ENCODE assay signal across 27 cellular contexts in the genomic region with DNA sequence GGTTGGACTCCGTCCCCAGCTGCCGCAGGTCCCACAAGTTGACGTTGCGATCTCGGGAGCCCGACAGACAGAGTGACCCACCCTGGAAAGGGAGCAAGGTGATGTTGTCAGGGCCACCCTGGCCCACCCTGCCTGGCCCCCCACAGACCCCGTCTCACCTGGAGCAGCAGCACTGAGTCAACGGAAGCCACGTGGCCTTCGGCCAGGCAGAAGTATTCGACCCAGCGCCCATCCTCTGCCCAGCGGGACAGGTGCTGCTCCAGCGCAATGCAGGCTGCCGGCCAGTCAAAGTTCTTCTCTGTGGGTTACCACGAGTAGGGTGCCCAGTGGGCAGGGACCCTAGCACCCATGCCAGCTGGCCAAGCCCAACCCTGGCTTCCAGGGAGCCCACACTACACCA. TPM values are rescaled to one million over a fixed set of nuclear protein-coding genes. Genes with fewer than 3 reads are reported as not detected.
DNase-seq lines count a peak whose midpoint lies in the region; ATAC-seq and TF ChIP-seq lines count a peak whose summit lies in the region.
"Had no signal": no experiment of that assay in that cellular context is flagged by ENCODE, and none has a peak within 500 bp of the region (broad histone marks: within the 10 kb centered on the region; RNA-seq: fewer than 3 reads in every experiment).

No MANE protein-coding gene starts in this region.

- no peak overlapping the region for H3K27ac Mint-ChIP-seq in activated T-cell treated with anti-CD3 and anti-CD28 coated beads, Interleukin-2, amount 50 U/mL, for 72 hours
- H3K27ac Mint-ChIP-seq in activated naive CD8-positive, alpha-beta T cell treated with anti-CD3 and anti-CD28 coated beads, Interleukin-2, amount 10 ng/mL, durations not matched to agents 7 days and 5 days, result no peak overlapping the region
- H3K27ac Mint-ChIP-seq: CD4-positive, alpha-beta T cell; naive thymus-derived CD4-positive, alpha-beta T cell had no signal

- no peak overlapping the region for H2AFZ ChIP-seq in osteoblast (ENCODE audit: low read length)
- H2AFZ ChIP-seq: parathyroid adenoma had no signal

- no peak for DNase-seq in activated T-cell treated with anti-CD3 and anti-CD28 coated beads, Interleukin-2, amount 50 U/mL, for 4 hours
- DNase-seq in activated T-cell treated with anti-CD3 and anti-CD28 coated beads, Interleukin-2, amount 50 U/mL, for 72 hours, result no peak
- DNase-seq in H7, result peak; percentile 37
- DNase-seq in activated naive CD8-positive, alpha-beta T cell treated with anti-CD3 and anti-CD28 coated beads, Interleukin-2, amount 10 ng/mL, durations not matched to agents 7 days and 5 days, result no peak
- peak; percentile 83 for DNase-seq in osteoblast (ENCODE audit: insufficient read length, low spot score, missing footprints)
- no peak for DNase-seq in HUDEP-2 (lab: John Stamatoyannopoulos, UW; ENCODE audit: unreplicated experiment in 76 of 76)
- no peak for DNase-seq in iPS-NIHi11 (ENCODE audit: low spot score)
- DNase-seq: adrenal gland; CD4-positive, alpha-beta T cell; DMS 273 treated with DMSO at 0.1 percent for 48 hours; effector CD8-positive, alpha-beta T cell; foreskin keratinocyte; heart right ventricle; IMR-90; mesendoderm; naive thymus-derived CD4-positive, alpha-beta T cell; NCI-H1105; NCI-H2081 treated with DMSO at 0.1 percent for 48 hours; NCI-H82; right cardiac atrium; stimulated activated naive CD4-positive, alpha-beta T cell treated with Interleukin-2 at 50 U/mL for 16 hours; T1000 had no signal

- peaks cover 4% of the 10 kb centered on the region for H3K36me3 ChIP-seq in H7 (replicated peaks; ENCODE audit: control insufficient read depth, insufficient read depth, low read length)
- H3K36me3 ChIP-seq in osteoblast (ENCODE audit: insufficient read depth, low read length), result peaks cover 20% of the 10 kb centered on the region
- H3K36me3 ChIP-seq: adrenal gland, thoracic aorta had no signal

- H3K27me3 ChIP-seq in H7 (ENCODE audit: control insufficient read depth, insufficient read depth, low read length), result no peaks in the 10 kb centered on the region
- H3K27me3 ChIP-seq in osteoblast (ENCODE audit: insufficient read depth, low read length), result no peaks in the 10 kb centered on the region
- H3K27me3 ChIP-seq: adrenal gland, foreskin keratinocyte, heart right ventricle had no signal

- peaks cover 9% of the 10 kb centered on the region for H3K4me1 ChIP-seq in osteoblast (ENCODE audit: insufficient read depth, low read length)
- H3K4me1 ChIP-seq: parathyroid adenoma had no signal

- H3K9me3 ChIP-seq in osteoblast (ENCODE audit: low read depth, low read length), result no peaks in the 10 kb centered on the region
- H3K9me3 ChIP-seq: adrenal gland, heart right ventricle, thoracic aorta had no signal

- peak overlapping the region; percentile 87 for H3K4me3 Mint-ChIP-seq in activated T-cell treated with anti-CD3 and anti-CD28 coated beads, Interleukin-2, amount 50 U/mL, for 4 hours
- no peak overlapping the region for H3K4me3 Mint-ChIP-seq in activated T-cell treated with anti-CD3 and anti-CD28 coated beads, Interleukin-2, amount 50 U/mL, for 72 hours
- peak overlapping the region; percentile 25 for H3K4me3 Mint-ChIP-seq in activated naive CD8-positive, alpha-beta T cell treated with anti-CD3 and anti-CD28 coated beads, Interleukin-2, amount 10 ng/mL, durations not matched to agents 7 days and 5 days

- peaks cover 16% of the 10 kb centered on the region for H3K79me2 ChIP-seq in osteoblast (ENCODE audit: insufficient read depth, low read length)
- H3K79me2 ChIP-seq: parathyroid adenoma had no signal

- H3K27me3 Mint-ChIP-seq in activated T-cell treated with anti-CD3 and anti-CD28 coated beads, Interleukin-2, amount 50 U/mL, for 4 hours (ENCODE audit: low read depth), result no peaks in the 10 kb centered on the region
- H3K27me3 Mint-ChIP-seq in activated T-cell treated with anti-CD3 and anti-CD28 coated beads, Interleukin-2, amount 50 U/mL, for 72 hours (ENCODE audit: low read depth), result no peaks in the 10 kb centered on the region
- H3K27me3 Mint-ChIP-seq in activated naive CD8-positive, alpha-beta T cell treated with anti-CD3 and anti-CD28 coated beads, Interleukin-2, amount 10 ng/mL, durations not matched to agents 7 days and 5 days, result no peaks in the 10 kb centered on the region
- H3K27me3 Mint-ChIP-seq: CD4-positive, alpha-beta T cell; naive thymus-derived CD4-positive, alpha-beta T cell had no signal

- POLR2A ChIA-PET in activated naive CD8-positive, alpha-beta T cell treated with anti-CD3 and anti-CD28 coated beads, Interleukin-2, amount 10 ng/mL, durations not matched to agents 7 days and 5 days (lab: Charles Lee), result interaction anchor here (0.6 to 3.3 kb wide), 3 partner anchors 13 to 27 kb away, joined by 3 to 24 read pairs (median 21); partner anchors contain the start of genes DHPS and TNPO2

- H3K4me2 ChIP-seq in osteoblast (ENCODE audit: insufficient read depth, low read length), result no peak overlapping the region

- TF ChIP-seq CTCF in osteoblast (IDR thresholded peaks at IDR 0.05; ENCODE audit: extremely low read depth, low read depth, low read length), result no peak

- peaks cover 5% of the 10 kb centered on the region for H3K36me3 Mint-ChIP-seq in activated T-cell treated with anti-CD3 and anti-CD28 coated beads, Interleukin-2, amount 50 U/mL, for 4 hours (ENCODE audit: insufficient read depth)
- peaks cover 0 to 2% of the 10 kb centered on the region in 2 donors for H3K36me3 Mint-ChIP-seq in activated T-cell treated with anti-CD3 and anti-CD28 coated beads, Interleukin-2, amount 50 U/mL, for 72 hours (ENCODE audit: insufficient read depth in 2 of 2)
- H3K36me3 Mint-ChIP-seq in activated naive CD8-positive, alpha-beta T cell treated with anti-CD3 and anti-CD28 coated beads, Interleukin-2, amount 10 ng/mL, durations not matched to agents 7 days and 5 days, result peaks cover 4% of the 10 kb centered on the region

- no peaks in the 10 kb centered on the region for H3K9me3 Mint-ChIP-seq in activated T-cell treated with anti-CD3 and anti-CD28 coated beads, Interleukin-2, amount 50 U/mL, for 4 hours
- H3K9me3 Mint-ChIP-seq in activated T-cell treated with anti-CD3 and anti-CD28 coated beads, Interleukin-2, amount 50 U/mL, for 72 hours, result no peaks in the 10 kb centered on the region
- no peaks in the 10 kb centered on the region for H3K9me3 Mint-ChIP-seq in activated naive CD8-positive, alpha-beta T cell treated with anti-CD3 and anti-CD28 coated beads, Interleukin-2, amount 10 ng/mL, durations not matched to agents 7 days and 5 days
- H3K9me3 Mint-ChIP-seq: CD4-positive, alpha-beta T cell had no signal

- no peak overlapping the region for H3K27ac ChIP-seq in osteoblast (ENCODE audit: low read depth, low read length)
- H3K27ac ChIP-seq: adrenal gland, foreskin keratinocyte, heart right ventricle, parathyroid adenoma, thoracic aorta had no signal

- no peak for ATAC-seq in activated T-cell treated with anti-CD3 and anti-CD28 coated beads, Interleukin-2, amount 50 U/mL, for 4 hours
- ATAC-seq in activated T-cell treated with anti-CD3 and anti-CD28 coated beads, Interleukin-2, amount 50 U/mL, for 72 hours (replicated peaks in 1 of 2), result no peak
- ATAC-seq in activated naive CD8-positive, alpha-beta T cell treated with anti-CD3 and anti-CD28 coated beads, Interleukin-2, amount 10 ng/mL, durations not matched to agents 7 days and 5 days (ENCODE audit: low read depth), result no peak
- no peak for ATAC-seq in GM18517 (IDR thresholded peaks at IDR 0.05; ENCODE audit: unreplicated experiment)
- ATAC-seq: foreskin keratinocyte; heart right ventricle; left lobe of liver; naive thymus-derived CD4-positive, alpha-beta T cell; right cardiac atrium had no signal

- peaks cover 8% of the 10 kb centered on the region for H3K4me1 Mint-ChIP-seq in activated T-cell treated with anti-CD3 and anti-CD28 coated beads, Interleukin-2, amount 50 U/mL, for 4 hours (ENCODE audit: low read depth)
- H3K4me1 Mint-ChIP-seq in activated T-cell treated with anti-CD3 and anti-CD28 coated beads, Interleukin-2, amount 50 U/mL, for 72 hours (ENCODE audit: low read depth), result peaks cover 11% of the 10 kb centered on the region
- peaks cover 10% of the 10 kb centered on the region for H3K4me1 Mint-ChIP-seq in activated naive CD8-positive, alpha-beta T cell treated with anti-CD3 and anti-CD28 coated beads, Interleukin-2, amount 10 ng/mL, durations not matched to agents 7 days and 5 days

- H3K4me3 ChIP-seq in H7 (ENCODE audit: insufficient read depth, low read depth, low read length) (no peak overlapping the region), osteoblast (ENCODE audit: insufficient read depth, low read length) (no peak overlapping the region)
- H3K4me3 ChIP-seq: adrenal gland, thoracic aorta had no signal

- H4K20me1 ChIP-seq in osteoblast (ENCODE audit: insufficient read depth, low read length), result no peaks in the 10 kb centered on the region

RNA-seq across cellular contexts. Expression of gene FBXW9, which starts 1.8 kb away (rescaled TPM):
- 1 to 10 TPM; 7.9 to 9.9 (median 9.4) TPM for total RNA-seq in activated T-cell treated with anti-CD3 and anti-CD28 coated beads, Interleukin-2, amount 50 U/mL, for 4 hours
- total RNA-seq in activated T-cell treated with anti-CD3 and anti-CD28 coated beads, Interleukin-2, amount 50 U/mL, for 72 hours, result 1 to 10 TPM; 3.5 to 6.9 TPM
- 15.3 and 21.2 TPM in 2 replicates for total RNA-seq in H7 (2014; rRNA removed; shearing (Covaris generic))
- 1 to 10 TPM; 4.9 to 5.3 TPM for total RNA-seq in activated naive CD8-positive, alpha-beta T cell treated with anti-CD3 and anti-CD28 coated beads, Interleukin-2, amount 10 ng/mL, durations not matched to agents 7 days and 5 days
- 17.1 and 18.5 TPM in 2 replicates for total RNA-seq in osteoblast

RNA-seq across cellular contexts. Expression of gene GNG14, which starts 6.8 kb away (rescaled TPM):
- total RNA-seq in activated T-cell treated with anti-CD3 and anti-CD28 coated beads, Interleukin-2, amount 50 U/mL, for 4 hours, result not detected
- not detected for total RNA-seq in activated T-cell treated with anti-CD3 and anti-CD28 coated beads, Interleukin-2, amount 50 U/mL, for 72 hours
- not detected in 2 replicates for total RNA-seq in H7 (2014; rRNA removed; shearing (Covaris generic))
- total RNA-seq in activated naive CD8-positive, alpha-beta T cell treated with anti-CD3 and anti-CD28 coated beads, Interleukin-2, amount 10 ng/mL, durations not matched to agents 7 days and 5 days, result not detected
- total RNA-seq in osteoblast, result not detected in 2 replicates
- total RNA-seq: activated CD8-positive, alpha-beta memory T cell treated with anti-CD3 and anti-CD28 coated beads for 36 hours; adrenal gland; CD4-positive, alpha-beta T cell; foreskin keratinocyte; heart right ventricle; IMR-90; left lobe of liver; naive thymus-derived CD4-positive, alpha-beta T cell; right cardiac atrium; thoracic aorta had no signal

RNA-seq across cellular contexts. Expression of gene DHPS, which starts 13.0 kb away (rescaled TPM):
- 100 to 1,000 TPM; 129 to 137 (median 132) TPM for total RNA-seq in activated T-cell treated with anti-CD3 and anti-CD28 coated beads, Interleukin-2, amount 50 U/mL, for 4 hours
- 100 to 1,000 TPM; 140 to 150 TPM for total RNA-seq in activated T-cell treated with anti-CD3 and anti-CD28 coated beads, Interleukin-2, amount 50 U/mL, for 72 hours
- total RNA-seq in H7 (2014; rRNA removed; shearing (Covaris generic)), result 83.1 and 86.4 TPM in 2 replicates
- total RNA-seq in activated naive CD8-positive, alpha-beta T cell treated with anti-CD3 and anti-CD28 coated beads, Interleukin-2, amount 10 ng/mL, durations not matched to agents 7 days and 5 days, result 100 to 1,000 TPM; 148 to 149 TPM
- 50.4 and 52.5 TPM in 2 replicates for total RNA-seq in osteoblast

RNA-seq across cellular contexts. Expression of gene WDR83, which starts 28.0 kb away (rescaled TPM):
- 10 to 100 TPM; 27.8 to 29.6 (median 28.3) TPM for total RNA-seq in activated T-cell treated with anti-CD3 and anti-CD28 coated beads, Interleukin-2, amount 50 U/mL, for 4 hours
- total RNA-seq in activated T-cell treated with anti-CD3 and anti-CD28 coated beads, Interleukin-2, amount 50 U/mL, for 72 hours, result 10 to 100 TPM; 18.4 to 24.0 TPM
- total RNA-seq in H7 (2014; rRNA removed; shearing (Covaris generic)), result 11.6 and 12.5 TPM in 2 replicates
- total RNA-seq in activated naive CD8-positive, alpha-beta T cell treated with anti-CD3 and anti-CD28 coated beads, Interleukin-2, amount 10 ng/mL, durations not matched to agents 7 days and 5 days, result 10 to 100 TPM; 18.2 to 21.1 TPM
- total RNA-seq in osteoblast, result 5.0 and 8.0 TPM in 2 replicates

RNA-seq across cellular contexts. Expression of gene MAN2B1, which starts 28.1 kb away (rescaled TPM):
- 100 to 1,000 TPM in 2 of 3 donors, 10 to 100 TPM in 1; 97.3 to 131 (median 127) TPM for total RNA-seq in activated T-cell treated with anti-CD3 and anti-CD28 coated beads, Interleukin-2, amount 50 U/mL, for 4 hours
- 100 to 1,000 TPM in 1 of 2 donors, 10 to 100 TPM in 1; 75.8 to 109 TPM for total RNA-seq in activated T-cell treated with anti-CD3 and anti-CD28 coated beads, Interleukin-2, amount 50 U/mL, for 72 hours
- 58.4 and 71.2 TPM in 2 replicates for total RNA-seq in H7 (2014; rRNA removed; shearing (Covaris generic))
- total RNA-seq in activated naive CD8-positive, alpha-beta T cell treated with anti-CD3 and anti-CD28 coated beads, Interleukin-2, amount 10 ng/mL, durations not matched to agents 7 days and 5 days, result 100 to 1,000 TPM; 108 to 115 TPM
- 35.8 and 43.0 TPM in 2 replicates for total RNA-seq in osteoblast

Comparison
In these comparisons a context has a peak if more than half of its experiments do, and no peak if none do; other contexts are left out.
1. H3K4me3 Mint-ChIP-seq: peak in activated T-cell treated with anti-CD3 and anti-CD28 coated beads, Interleukin-2, amount 50 U/mL, for 4 hours (single experiment) and activated naive CD8-positive, alpha-beta T cell treated with anti-CD3 and anti-CD28 coated beads, Interleukin-2, amount 10 ng/mL, durations not matched to agents 7 days and 5 days (single experiment); none in activated T-cell treated with anti-CD3 and anti-CD28 coated beads, Interleukin-2, amount 50 U/mL, for 72 hours (0 of 2).
2. DNase-seq: peak in H7 (single experiment) and osteoblast (single experiment); none in activated T-cell treated with anti-CD3 and anti-CD28 coated beads, Interleukin-2, amount 50 U/mL, for 4 hours (single experiment), activated T-cell treated with anti-CD3 and anti-CD28 coated beads, Interleukin-2, amount 50 U/mL, for 72 hours (0 of 2), activated naive CD8-positive, alpha-beta T cell treated with anti-CD3 and anti-CD28 coated beads, Interleukin-2, amount 10 ng/mL, durations not matched to agents 7 days and 5 days (single experiment), HUDEP-2 (0 of 76) and iPS-NIHi11 (single experiment).